ENCODE assay signal across 8 cellular contexts in the genomic region with DNA sequence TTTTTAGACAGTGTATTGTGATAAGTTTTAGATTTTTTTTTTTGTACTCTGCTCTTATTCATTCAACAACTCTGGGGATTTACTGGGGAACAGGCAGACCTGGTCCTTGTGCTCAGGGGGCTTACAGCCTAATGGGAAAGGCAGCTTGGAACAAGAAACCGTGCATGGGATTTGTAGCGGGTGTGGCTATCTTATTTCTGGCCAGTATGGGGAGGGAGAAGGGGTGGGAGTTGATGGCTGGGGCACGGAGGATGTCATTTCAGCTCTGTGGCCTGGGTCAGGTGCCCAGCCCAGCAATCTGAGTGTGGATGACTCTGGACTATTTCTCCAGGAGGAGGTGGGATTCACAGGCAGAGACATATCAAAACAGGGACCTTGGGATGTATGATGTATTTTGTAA. TPM values are rescaled to one million over a fixed set of nuclear protein-coding genes. Genes with fewer than 3 reads are reported as not detected.
A peak's percentile ranks its signal among the peaks of the same experiment; 100 is the strongest.
DNase-seq lines count a peak whose midpoint lies in the region; ATAC-seq and TF ChIP-seq lines count a peak whose summit lies in the region.

No MANE protein-coding gene starts in this region.

- H4K20me1 ChIP-seq in BLaER1: no peaks in the 10 kb centered on the region

- ATAC-seq in GM19463 (IDR thresholded peaks at IDR 0.05; ENCODE audit: unreplicated experiment): no peak
- no peak for ATAC-seq in HG03175 (IDR thresholded peaks at IDR 0.05; ENCODE audit: unreplicated experiment)

- H3K4me3 ChIP-seq in BLaER1 (no peak overlapping the region), SJCRH30 (no peak overlapping the region), left ventricle myocardium inferior (no peak overlapping the region)

- H3K27ac ChIP-seq in BLaER1: no peak overlapping the region
- peak overlapping the region; percentile 55 for H3K27ac ChIP-seq in SJCRH30
- H3K27ac ChIP-seq in left ventricle myocardium inferior (replicated peaks): peak overlapping the region; percentile 90

- DNase-seq in SJCRH30 (peak; percentile 20 to 40), left ventricle myocardium inferior (no peak), progenitor cell of endocrine pancreas (ENCODE audit: low spot score, unreplicated experiment) (no peak), nucleus accumbens (lab: John Stamatoyannopoulos, UW) (no peak), cortex of kidney (lab: John Stamatoyannopoulos, UW) (no peak)

- H3K4me1 Mint-ChIP-seq in progenitor cell of endocrine pancreas (ENCODE audit: low read depth): peaks cover 39% of the 10 kb centered on the region

- H3K27me3 ChIP-seq in BLaER1 (no peaks in the 10 kb centered on the region), SJCRH30 (no peaks in the 10 kb centered on the region), left ventricle myocardium inferior (ENCODE audit: low read depth) (no peaks in the 10 kb centered on the region)

- no peaks in the 10 kb centered on the region for H3K9me3 ChIP-seq in BLaER1
- H3K9me3 ChIP-seq in SJCRH30 (replicated peaks): 0 out of 2 replicates have a peak, but pooled peaks cover 3% of the 10 kb centered on the region
- no peaks in the 10 kb centered on the region for H3K9me3 ChIP-seq in left ventricle myocardium inferior (replicated peaks)

- no peaks in the 10 kb centered on the region for H3K36me3 Mint-ChIP-seq in progenitor cell of endocrine pancreas (ENCODE audit: insufficient read depth)

- peak overlapping the region; percentile 94 for H3K27ac Mint-ChIP-seq in progenitor cell of endocrine pancreas

- H3K27me3 Mint-ChIP-seq in progenitor cell of endocrine pancreas: no peaks in the 10 kb centered on the region

- H3K36me3 ChIP-seq in BLaER1 (no peaks in the 10 kb centered on the region), SJCRH30 (no peaks in the 10 kb centered on the region), left ventricle myocardium inferior (no peaks in the 10 kb centered on the region)

- no peak overlapping the region for H3K9ac ChIP-seq in BLaER1

- TF ChIP-seq CTCF in left ventricle myocardium inferior (IDR thresholded peaks at IDR 0.05; ENCODE audit: borderline replicate concordance) (no peak), progenitor cell of endocrine pancreas (IDR thresholded peaks at IDR 0.05; ENCODE audit: unreplicated experiment) (no peak)

- no peak overlapping the region for H3K4me3 Mint-ChIP-seq in progenitor cell of endocrine pancreas (ENCODE audit: low read depth)

- H3K9me3 Mint-ChIP-seq in progenitor cell of endocrine pancreas (ENCODE audit: low read depth): no peaks in the 10 kb centered on the region

- H3K4me1 ChIP-seq in BLaER1: peaks cover 9% of the 10 kb centered on the region
- H3K4me1 ChIP-seq in SJCRH30: peaks cover 19% of the 10 kb centered on the region
- peaks cover 93% of the 10 kb centered on the region for H3K4me1 ChIP-seq in left ventricle myocardium inferior

- H3K4me2 ChIP-seq in BLaER1: peak overlapping the region; percentile 25; the same call in 1 of the 2 replicates

- intact Hi-C loops in left ventricle myocardium inferior (cut with micrococcal nuclease): no loop called here

RNA-seq across cellular contexts. Expression of a gene that starts 47.0 kb away (rescaled TPM):
- total RNA-seq in SJCRH30 (2014; rRNA removed; shearing (Covaris generic)): 4.4 and 4.7 TPM in 2 replicates
- total RNA-seq in left ventricle myocardium inferior: 52.8 TPM
- 21.6 and 23.0 TPM in 2 replicates for total RNA-seq in progenitor cell of endocrine pancreas

Comparison
In these comparisons a context has a peak if more than half of its experiments do, and no peak if none do; other contexts are left out.
1. DNase-seq: peak in SJCRH30 (2 of 2); none in left ventricle myocardium inferior (single experiment), progenitor cell of endocrine pancreas (single experiment), nucleus accumbens (0 of 56) and cortex of kidney (single experiment).